15 cellular contexts compared by ENCODE assay signal in the genomic region with DNA sequence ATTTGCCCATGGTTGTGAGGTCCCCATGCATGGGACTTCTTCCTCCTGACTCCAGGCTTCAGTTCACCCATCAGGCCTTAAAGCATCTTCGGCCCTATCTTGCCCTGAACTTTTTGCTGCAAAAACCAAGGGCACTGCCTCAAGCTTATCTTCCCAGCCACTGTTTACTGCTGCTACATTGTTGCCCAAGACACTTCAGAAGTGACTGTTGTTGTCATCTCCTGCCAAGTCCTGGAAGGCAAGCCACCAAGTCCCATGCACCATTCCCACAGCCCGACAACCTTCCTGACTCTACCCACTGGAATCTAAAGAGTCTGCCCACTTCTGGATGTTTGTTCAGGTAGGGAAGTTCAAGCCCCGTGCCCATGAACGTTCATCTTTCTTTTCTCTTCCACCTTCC. TPM values are rescaled to one million over a fixed set of nuclear protein-coding genes. Genes with fewer than 3 reads are reported as not detected.
DNase-seq lines count a peak whose midpoint lies in the region; ATAC-seq and TF ChIP-seq lines count a peak whose summit lies in the region.
"Had no signal": no experiment of that assay in that cellular context is flagged by ENCODE, and none has a peak within 500 bp of the region (broad histone marks: within the 10 kb centered on the region; RNA-seq: fewer than 3 reads in every experiment).

No MANE protein-coding gene starts in this region.

- H3K9ac ChIP-seq in BLaER1: no peak overlapping the region
- H3K9ac ChIP-seq in IMR-90 (ENCODE audit: low read depth, low read length): no peak overlapping the region

- H3K27ac ChIP-seq in BLaER1 (no peak overlapping the region), IMR-90 (ENCODE audit: insufficient read depth, low read length) (no peak overlapping the region)

- TF ChIP-seq POLR2A in IMR-90 (IDR thresholded peaks at IDR 0.05; ENCODE audit: low read depth, low read length): no peak

- H3K27me3 ChIP-seq in BLaER1 (no peaks in the 10 kb centered on the region), IMR-90 (ENCODE audit: control insufficient read depth, insufficient read depth, low read length) (no peaks in the 10 kb centered on the region)
- H3K27me3 ChIP-seq: BE2C had no signal

- CTCF ChIA-PET in IMR-90 (lab: Yijun Ruan, JAX): interaction anchor here (1.0 kb wide), 1 partner anchor 186 kb away, joined by 3 read pairs; no protein-coding TSS in a partner anchor

- H3K79me1 ChIP-seq in IMR-90 (ENCODE audit: low read depth in 1 of 2, low read length in 2 of 2): no peaks in the 10 kb centered on the region

- peak overlapping the region; percentile 82 for H3K4me2 ChIP-seq in BLaER1
- H3K4me2 ChIP-seq in IMR-90 (ENCODE audit: low read depth, low read length): no peak overlapping the region
- H3K4me2 ChIP-seq: GM23338 had no signal

- H4K20me1 ChIP-seq in BLaER1: no peaks in the 10 kb centered on the region
- H4K20me1 ChIP-seq in IMR-90 (ENCODE audit: insufficient read depth, low read length): no peaks in the 10 kb centered on the region

- H3K4me1 ChIP-seq in BLaER1 (peaks cover 27% of the 10 kb centered on the region), IMR-90 (ENCODE audit: control insufficient read depth, insufficient read depth, low read length) (peaks cover 25% of the 10 kb centered on the region)
- H3K4me1 ChIP-seq: BE2C had no signal

- BruUV-seq in IMR-90 (replicated peaks; lab: Mats Ljungman, UMichigan): no TSS peak

- H3K27me3 Mint-ChIP-seq in nephron (ENCODE audit: low read depth): no peaks in the 10 kb centered on the region

- peak overlapping the region; percentile 25; the same call in 1 of the 2 replicates for H3K18ac ChIP-seq in IMR-90 (ENCODE audit: low read depth, low read length)

- TF ChIP-seq CTCF in IMR-90 (conservative IDR thresholded peaks at IDR 0.05; ENCODE audit: low read depth, low read length) (no peak), nephron (IDR thresholded peaks at IDR 0.05; ENCODE audit: unreplicated experiment in 3 of 3) (no peak)

- H2BK20ac ChIP-seq in IMR-90 (ENCODE audit: low read depth, low read length): peak overlapping the region; percentile 82

- peaks cover 28% of the 10 kb centered on the region for H3K9me1 ChIP-seq in IMR-90 (ENCODE audit: insufficient read depth, low read length)

- H4K91ac ChIP-seq in IMR-90 (ENCODE audit: insufficient read depth, low read depth, low read length): peak overlapping the region; percentile 60

- dilution Hi-C loops in IMR-90 (cut with HindIII; ENCODE audit: low sequenced_read_pairs, unreplicated experiment): no loop called here

- H4K8ac ChIP-seq in IMR-90 (ENCODE audit: low read depth in 2 of 2, low read length in 2 of 2): peak overlapping the region; percentile 8 to 42; a peak in 1 of 4 replicates

- H3K14ac ChIP-seq in IMR-90 (replicated peaks; ENCODE audit: low read depth, low read length): peak overlapping the region; percentile 10

- no peak for TF ChIP-seq RAD21 in IMR-90 (IDR thresholded peaks at IDR 0.05; ENCODE audit: low read length)

- H3K23ac ChIP-seq in IMR-90 (ENCODE audit: low read depth, low read length): no peak overlapping the region

- intact Hi-C loops in IMR-90 (cut with micrococcal nuclease): no loop called here

- H3K4me1 Mint-ChIP-seq in nephron: peaks cover 46% of the 10 kb centered on the region
- H3K4me1 Mint-ChIP-seq: CD14-positive monocyte; CD4-positive, alpha-beta memory T cell had no signal

- in situ Hi-C loops in IMR-90 (cut with MboI; ENCODE audit: low sequenced_read_pairs): no loop called here

- no peak overlapping the region for H3K56ac ChIP-seq in IMR-90 (ENCODE audit: extremely low read depth, insufficient read depth, low read length)

- H3K4me3 ChIP-seq in BLaER1 (no peak overlapping the region), IMR-90 (ENCODE audit: insufficient read depth, low read depth, low read length) (no peak overlapping the region)
- H3K4me3 ChIP-seq: GM23338, K562 had no signal

- no peak for ATAC-seq in IMR-90 (ENCODE audit: low read depth)
- ATAC-seq: K562 had no signal

- H3K4me3 Mint-ChIP-seq in nephron: no peak overlapping the region
- H3K4me3 Mint-ChIP-seq: CD14-positive monocyte; CD4-positive, alpha-beta memory T cell; GM23338 had no signal

- DNase-seq in IMR-90 (no peak), NCI-H82 treated with DMSO at 0.1 percent for 48 hours (lab: John Stamatoyannopoulos, UW; ENCODE audit: unreplicated experiment) (no peak), DMS53 (lab: John Stamatoyannopoulos, UW) (no peak), iPS-NIHi11 (ENCODE audit: low spot score) (no peak)
- DNase-seq: BE2C; Calu3; CD4-positive, alpha-beta memory T cell; DMS 273 treated with DMSO at 0.1 percent for 48 hours had no signal

- H3K36me3 ChIP-seq in BLaER1 (no peaks in the 10 kb centered on the region), IMR-90 (ENCODE audit: control insufficient read depth, insufficient read depth, low read length) (no peaks in the 10 kb centered on the region)
- H3K36me3 ChIP-seq: BE2C had no signal

- peak overlapping the region; percentile 68; the same call in 1 of the 2 replicates for H2AK5ac ChIP-seq in IMR-90 (ENCODE audit: low read depth, low read length)

- H3K4ac ChIP-seq in IMR-90 (ENCODE audit: low read depth, low read length): peak overlapping the region; percentile 54

- WGBS in IMR-90 (ENCODE audit: extremely low coverage in 2 of 2, insufficient read length in 1 of 2), 2 experiments: 100% methylated on average over 1 of the region's 4 CpGs; no CpG with 5 or more reads in 1 of the 2 experiments

- H2BK15ac ChIP-seq in IMR-90 (ENCODE audit: low read depth, low read length): peak overlapping the region; percentile 19; the same call in 2 of the 3 replicates

- H3K9me3 ChIP-seq in BLaER1: no peaks in the 10 kb centered on the region
- no peaks in the 10 kb centered on the region for H3K9me3 ChIP-seq in IMR-90 (ENCODE audit: control insufficient read depth, insufficient read depth, low read length)
- H3K9me3 ChIP-seq: BE2C had no signal

- no peak overlapping the region for H2AFZ ChIP-seq in IMR-90 (replicated peaks; ENCODE audit: low read length, poor library complexity)
- H2AFZ ChIP-seq: GM23338 had no signal

- H3K36me3 Mint-ChIP-seq in nephron (ENCODE audit: low read depth): no peaks in the 10 kb centered on the region
- H3K36me3 Mint-ChIP-seq: CD14-positive monocyte; CD4-positive, alpha-beta memory T cell had no signal

- H2BK120ac ChIP-seq in IMR-90 (ENCODE audit: low read depth, low read length): peak overlapping the region; percentile 50

- POLR2A ChIA-PET in IMR-90 (lab: Charles Lee; ENCODE audit: unreplicated experiment): no interaction called here

- H3K9me3 Mint-ChIP-seq in nephron: no peaks in the 10 kb centered on the region
- H3K9me3 Mint-ChIP-seq: CD4-positive, alpha-beta memory T cell; GM23338 had no signal

- no peak overlapping the region; the same call in 1 of the 2 replicates for H4K5ac ChIP-seq in IMR-90 (ENCODE audit: low read depth, low read length)

- H2BK5ac ChIP-seq in IMR-90 (ENCODE audit: low read depth, low read length, poor library complexity, severe bottlenecking): peak overlapping the region; percentile 3

- peak overlapping the region; percentile 58 to 98 (median 97) for H3K27ac Mint-ChIP-seq in nephron
- H3K27ac Mint-ChIP-seq: CD14-positive monocyte, GM23338 had no signal

- no peak overlapping the region for H2AK9ac ChIP-seq in IMR-90 (replicated peaks; ENCODE audit: low read depth, low read length, poor library complexity)

TF ChIP-seq in IMR-90, 13 proteins besides CTCF, POLR2A, EP300 and RAD21:
- TF ChIP-seq, protein P1, sequence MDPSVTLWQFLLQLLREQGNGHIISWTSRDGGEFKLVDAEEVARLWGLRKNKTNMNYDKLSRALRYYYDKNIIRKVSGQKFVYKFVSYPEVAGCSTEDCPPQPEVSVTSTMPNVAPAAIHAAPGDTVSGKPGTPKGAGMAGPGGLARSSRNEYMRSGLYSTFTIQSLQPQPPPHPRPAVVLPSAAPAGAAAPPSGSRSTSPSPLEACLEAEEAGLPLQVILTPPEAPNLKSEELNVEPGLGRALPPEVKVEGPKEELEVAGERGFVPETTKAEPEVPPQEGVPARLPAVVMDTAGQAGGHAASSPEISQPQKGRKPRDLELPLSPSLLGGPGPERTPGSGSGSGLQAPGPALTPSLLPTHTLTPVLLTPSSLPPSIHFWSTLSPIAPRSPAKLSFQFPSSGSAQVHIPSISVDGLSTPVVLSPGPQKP (IDR thresholded peaks at IDR 0.05; ENCODE audit: borderline replicate concordance, low read depth, low read length): no peak
- TF ChIP-seq RFX5 (IDR thresholded peaks at IDR 0.05; ENCODE audit: low read depth, low read length) (no peak), MAFK (IDR thresholded peaks at IDR 0.05; ENCODE audit: low read depth, low read length) (no peak), MAZ (IDR thresholded peaks at IDR 0.05; ENCODE audit: borderline replicate concordance, low read depth, low read length) (no peak), RCOR1 (IDR thresholded peaks at IDR 0.05; ENCODE audit: insufficient replicate concordance, low read length) (no peak), FOS (IDR thresholded peaks at IDR 0.05; ENCODE audit: low read depth, low read length) (no peak), NFE2L2 (IDR thresholded peaks at IDR 0.05; ENCODE audit: low read depth, low read length) (no peak), CHD1 (IDR thresholded peaks at IDR 0.05; ENCODE audit: low read depth, low read length) (no peak), BHLHE40 (IDR thresholded peaks at IDR 0.05; ENCODE audit: low read depth, low read length) (no peak), CEBPB (IDR thresholded peaks at IDR 0.05; ENCODE audit: low read depth, low read length) (no peak), MXI1 (IDR thresholded peaks at IDR 0.05; ENCODE audit: borderline replicate concordance, low read depth, low read length) (no peak)
TF ChIP-seq in IMR-90: peak in this region for 0.

RNA-seq across cellular contexts. Expression of a gene that starts 12.4 kb away (rescaled TPM):
- not detected in 2 replicates for total RNA-seq in IMR-90 (2012; rRNA removed)
- not detected in 2 replicates for polyA plus RNA-seq in IMR-90 (2012; rRNA removed)
- not detected in 2 replicates for polyA plus RNA-seq in IMR-90 (2012; cell fraction: cytosol; rRNA removed)
- polyA plus RNA-seq in IMR-90 (2012; cell fraction: nucleus; rRNA removed; ENCODE audit: low replicate concordance): not detected in 2 replicates
- total RNA-seq: A172; Calu3; CD4-positive, alpha-beta memory T cell; GM23338; HT-29; K562 had no signal
- polyA plus RNA-seq: CD14-positive monocyte; CD4-positive, alpha-beta memory T cell; GM23338; K562 had no signal

RNA-seq across cellular contexts. Expression of a gene that starts 30.2 kb away (rescaled TPM):
- 90.2 and 99.7 TPM in 2 replicates for total RNA-seq in IMR-90 (2012; rRNA removed)
- 135 and 136 TPM in 2 replicates for polyA plus RNA-seq in IMR-90 (2012; rRNA removed)
- 134 and 143 TPM in 2 replicates for polyA plus RNA-seq in IMR-90 (2012; cell fraction: cytosol; rRNA removed)
- 216 and 234 TPM in 2 replicates for polyA plus RNA-seq in IMR-90 (2012; cell fraction: nucleus; rRNA removed; ENCODE audit: low replicate concordance)
